8 cellular contexts compared by ENCODE assay signal in the genomic region with DNA sequence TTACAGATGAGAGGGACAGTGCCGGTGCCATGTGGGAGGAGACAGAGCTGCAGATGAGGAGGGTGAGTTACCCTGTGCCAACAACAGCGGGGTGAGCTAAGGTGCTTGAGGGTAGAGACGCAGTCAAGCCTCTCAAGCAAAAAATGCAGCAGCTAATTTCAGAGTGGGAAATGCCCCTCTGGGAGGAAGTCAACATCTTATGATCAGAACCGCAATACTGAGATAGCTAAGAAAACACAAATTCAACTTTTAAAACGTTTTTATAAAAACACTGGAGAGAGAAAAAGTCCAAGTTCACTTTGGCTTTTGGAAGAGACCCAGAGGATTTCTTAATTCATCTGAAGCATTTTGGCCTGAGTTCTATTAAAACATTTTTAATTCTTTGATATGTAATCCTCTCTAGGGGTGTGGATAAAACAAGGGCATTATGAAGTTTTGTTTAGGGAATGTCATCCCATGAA.
DNase-seq lines count a peak whose midpoint lies in the region; ATAC-seq and TF ChIP-seq lines count a peak whose summit lies in the region.

No MANE protein-coding gene starts in this region.

- H3K4me1 Mint-ChIP-seq in effector memory CD8-positive, alpha-beta T cell (ENCODE audit: low read depth in 2 of 2): peaks cover 0 to 1% of the 10 kb centered on the region in 2 donors
- H3K4me1 Mint-ChIP-seq in stimulated activated naive B cell treated with anti-CD40 and anti-IgM and Interleukin-4, amounts not matched to agents 10 μg/mL and 1 μg/mL and 100 μg/mL, for 72 hours: peaks cover 51 to 78% of the 10 kb centered on the region in 2 donors

- H3K9me3 Mint-ChIP-seq in effector memory CD8-positive, alpha-beta T cell: no peaks in the 10 kb centered on the region
- H3K9me3 Mint-ChIP-seq in stimulated activated naive B cell treated with anti-CD40 and anti-IgM and Interleukin-4, amounts not matched to agents 10 μg/mL and 1 μg/mL and 100 μg/mL, for 72 hours: peaks cover 4 to 5% of the 10 kb centered on the region in 2 donors

- peaks cover 2% of the 10 kb centered on the region for H3K36me3 Mint-ChIP-seq in effector memory CD8-positive, alpha-beta T cell (ENCODE audit: insufficient read depth)
- peaks cover 6 to 7% of the 10 kb centered on the region in 2 donors for H3K36me3 Mint-ChIP-seq in stimulated activated naive B cell treated with anti-CD40 and anti-IgM and Interleukin-4, amounts not matched to agents 10 μg/mL and 1 μg/mL and 100 μg/mL, for 72 hours

- no peak overlapping the region for H3K27ac Mint-ChIP-seq in effector memory CD8-positive, alpha-beta T cell
- H3K27ac Mint-ChIP-seq in stimulated activated naive B cell treated with anti-CD40 and anti-IgM and Interleukin-4, amounts not matched to agents 10 μg/mL and 1 μg/mL and 100 μg/mL, for 72 hours: peak overlapping the region; percentile 85

- DNase-seq in activated CD4-positive, CD25-positive, alpha-beta regulatory T cell treated with anti-CD3 and anti-CD28 coated beads, Interleukin-2, amount 50 U/mL, for 72 hours: no peak
- DNase-seq in effector memory CD8-positive, alpha-beta T cell: no peak
- peak; percentile 69 for DNase-seq in stimulated activated naive B cell treated with anti-CD40 and anti-IgM and Interleukin-4, amounts not matched to agents 10 μg/mL and 1 μg/mL and 100 μg/mL, for 72 hours
- DNase-seq in SW480 (ENCODE audit: low spot score) (no peak), hepatic stellate cell (ENCODE audit: low spot score) (no peak)

- no peak overlapping the region for H3K4me3 Mint-ChIP-seq in effector memory CD8-positive, alpha-beta T cell
- H3K4me3 Mint-ChIP-seq in stimulated activated naive B cell treated with anti-CD40 and anti-IgM and Interleukin-4, amounts not matched to agents 10 μg/mL and 1 μg/mL and 100 μg/mL, for 72 hours: peak overlapping the region; percentile 62 to 63

- no peaks in the 10 kb centered on the region for H3K27me3 Mint-ChIP-seq in effector memory CD8-positive, alpha-beta T cell
- no peaks in the 10 kb centered on the region for H3K27me3 Mint-ChIP-seq in stimulated activated naive B cell treated with anti-CD40 and anti-IgM and Interleukin-4, amounts not matched to agents 10 μg/mL and 1 μg/mL and 100 μg/mL, for 72 hours

- peak; percentile 41 to 63 for ATAC-seq in activated CD4-positive, CD25-positive, alpha-beta regulatory T cell treated with anti-CD3 and anti-CD28 coated beads, Interleukin-2, amount 50 U/mL, for 24 hours
- peak; percentile 85 for ATAC-seq in HG03064 (IDR thresholded peaks at IDR 0.05; ENCODE audit: low read depth, unreplicated experiment)
- ATAC-seq in effector memory CD8-positive, alpha-beta T cell (replicated peaks): peak; percentile 61
- ATAC-seq in stimulated activated naive B cell treated with anti-CD40 and anti-IgM and Interleukin-4, amounts not matched to agents 10 μg/mL and 1 μg/mL and 100 μg/mL, for 72 hours (replicated peaks): peak; percentile 93 to 96
- no peak for ATAC-seq in SK-N-SH treated with all-trans-retinoic acid at 6 μM for 48 hours

TF ChIP-seq in SK-N-SH treated with all-trans-retinoic acid at 6 μM for 48 hours, 23 proteins besides CTCF, POLR2A, EP300 and RAD21:
- TF ChIP-seq SNAI2 (CRISPR knock-in tag; IDR thresholded peaks at IDR 0.05): no peak
- TF ChIP-seq ISL1 (CRISPR knock-in tag; IDR thresholded peaks at IDR 0.05): no peak
- TF ChIP-seq ZFP3 (CRISPR knock-in tag; IDR thresholded peaks at IDR 0.05): no peak
- TF ChIP-seq, protein P1, sequence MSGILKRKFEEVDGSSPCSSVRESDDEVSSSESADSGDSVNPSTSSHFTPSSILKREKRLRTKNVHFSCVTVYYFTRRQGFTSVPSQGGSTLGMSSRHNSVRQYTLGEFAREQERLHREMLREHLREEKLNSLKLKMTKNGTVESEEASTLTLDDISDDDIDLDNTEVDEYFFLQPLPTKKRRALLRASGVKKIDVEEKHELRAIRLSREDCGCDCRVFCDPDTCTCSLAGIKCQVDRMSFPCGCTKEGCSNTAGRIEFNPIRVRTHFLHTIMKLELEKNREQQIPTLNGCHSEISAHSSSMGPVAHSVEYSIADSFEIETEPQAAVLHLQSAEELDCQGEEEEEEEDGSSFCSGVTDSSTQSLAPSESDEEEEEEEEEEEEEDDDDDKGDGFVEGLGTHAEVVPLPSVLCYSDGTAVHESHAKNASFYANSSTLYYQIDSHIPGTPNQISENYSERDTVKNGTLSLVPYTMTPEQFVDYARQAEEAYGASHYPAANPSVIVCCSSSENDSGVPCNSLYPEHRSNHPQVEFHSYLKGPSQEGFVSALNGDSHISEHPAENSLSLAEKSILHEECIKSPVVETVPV (CRISPR knock-in tag; IDR thresholded peaks at IDR 0.05): no peak
- no peak for TF ChIP-seq TOX (CRISPR knock-in tag; IDR thresholded peaks at IDR 0.05; ENCODE audit: borderline replicate concordance)
- TF ChIP-seq ZFP30 (CRISPR knock-in tag; IDR thresholded peaks at IDR 0.05): no peak
- TF ChIP-seq BACH2 (CRISPR knock-in tag; IDR thresholded peaks at IDR 0.05; ENCODE audit: borderline replicate concordance): no peak

Comparison
In these comparisons a context has a peak if more than half of its experiments do, and no peak if none do; other contexts are left out.
1. H3K4me3 Mint-ChIP-seq: peak in stimulated activated naive B cell treated with anti-CD40 and anti-IgM and Interleukin-4, amounts not matched to agents 10 μg/mL and 1 μg/mL and 100 μg/mL, for 72 hours (2 of 2); none in effector memory CD8-positive, alpha-beta T cell (0 of 2).